Comparison of ENCODE assay signal across 1 cellular context in genomic region chr5:105828855-105829254, GRCh38.
TF ChIP-seq lines count a peak whose summit lies in the region.

No MANE protein-coding gene starts in this region.

TF ChIP-seq in SK-N-SH, 30 proteins besides CTCF, POLR2A, EP300 and RAD21 (continued from another document):
- TF ChIP-seq REST (IDR thresholded peaks at IDR 0.05; ENCODE audit: low read depth, low read length) (no peak), MEF2A (IDR thresholded peaks at IDR 0.05; ENCODE audit: borderline replicate concordance, low read depth) (no peak), YY1 (IDR thresholded peaks at IDR 0.05; ENCODE audit: low read depth) (no peak), ZBTB33 (IDR thresholded peaks at IDR 0.05; ENCODE audit: borderline replicate concordance, low read depth) (no peak), SMC3 (IDR thresholded peaks at IDR 0.05; ENCODE audit: low read depth, low read length) (no peak), SIN3A (IDR thresholded peaks at IDR 0.05; ENCODE audit: borderline replicate concordance, low read depth, low read length) (no peak), ELF1 (IDR thresholded peaks at IDR 0.05) (no peak), NFIC (IDR thresholded peaks at IDR 0.05; ENCODE audit: borderline replicate concordance) (no peak), PBX3 (IDR thresholded peaks at IDR 0.05) (peak; percentile 23; the same call in 1 of the 2 replicates), RCOR1 (IDR thresholded peaks at IDR 0.05; ENCODE audit: low read length) (0 out of 2 replicates have a peak, but pooled peaks have one; percentile 9), FOXM1 (IDR thresholded peaks at IDR 0.05; ENCODE audit: low read depth) (no peak), USF1 (IDR thresholded peaks at IDR 0.05; ENCODE audit: borderline replicate concordance, low read depth) (no peak), RFX5 (IDR thresholded peaks at IDR 0.05; ENCODE audit: low read length) (no peak), CHD2 (IDR thresholded peaks at IDR 0.05; ENCODE audit: low read length, partially characterized antibody) (no peak), FOXJ3 (CRISPR knock-in tag; IDR thresholded peaks at IDR 0.05) (0 out of 2 replicates have a peak, but pooled peaks have one; percentile 42), FOSL2 (IDR thresholded peaks at IDR 0.05; ENCODE audit: borderline replicate concordance, low read depth) (no peak)
- TF ChIP-seq, protein P1, sequence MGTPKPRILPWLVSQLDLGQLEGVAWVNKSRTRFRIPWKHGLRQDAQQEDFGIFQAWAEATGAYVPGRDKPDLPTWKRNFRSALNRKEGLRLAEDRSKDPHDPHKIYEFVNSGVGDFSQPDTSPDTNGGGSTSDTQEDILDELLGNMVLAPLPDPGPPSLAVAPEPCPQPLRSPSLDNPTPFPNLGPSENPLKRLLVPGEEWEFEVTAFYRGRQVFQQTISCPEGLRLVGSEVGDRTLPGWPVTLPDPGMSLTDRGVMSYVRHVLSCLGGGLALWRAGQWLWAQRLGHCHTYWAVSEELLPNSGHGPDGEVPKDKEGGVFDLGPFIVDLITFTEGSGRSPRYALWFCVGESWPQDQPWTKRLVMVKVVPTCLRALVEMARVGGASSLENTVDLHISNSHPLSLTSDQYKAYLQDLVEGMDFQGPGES (IDR thresholded peaks at IDR 0.05; ENCODE audit: low read depth, low read length), result no peak
- TF ChIP-seq, protein P2, sequence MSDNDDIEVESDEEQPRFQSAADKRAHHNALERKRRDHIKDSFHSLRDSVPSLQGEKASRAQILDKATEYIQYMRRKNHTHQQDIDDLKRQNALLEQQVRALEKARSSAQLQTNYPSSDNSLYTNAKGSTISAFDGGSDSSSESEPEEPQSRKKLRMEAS (IDR thresholded peaks at IDR 0.05; ENCODE audit: low read depth), result no peak
